In genomic region chr6:30814137-30815084, GRCh38 we compare ENCODE assay signal across 1 cellular context.
A peak's percentile ranks its signal among the peaks of the same experiment; 100 is the strongest.
TF ChIP-seq lines count a peak whose summit lies in the region.

No MANE protein-coding gene starts in this region.

TF ChIP-seq in K562, 482 proteins besides CTCF, POLR2A, EP300 and RAD21 (continued from another document and continues in another):
- TF ChIP-seq, protein P1, sequence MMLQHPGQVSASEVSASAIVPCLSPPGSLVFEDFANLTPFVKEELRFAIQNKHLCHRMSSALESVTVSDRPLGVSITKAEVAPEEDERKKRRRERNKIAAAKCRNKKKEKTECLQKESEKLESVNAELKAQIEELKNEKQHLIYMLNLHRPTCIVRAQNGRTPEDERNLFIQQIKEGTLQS (IDR thresholded peaks at IDR 0.05) = peak; percentile 97
- TF ChIP-seq, protein P1 (CRISPR knock-in tag; conservative IDR thresholded peaks at IDR 0.05) = no peak; the same call in 1 of the 2 replicates
- TF ChIP-seq OTX1 (CRISPR knock-in tag; IDR thresholded peaks at IDR 0.05) (no peak), SUPT5H (IDR thresholded peaks at IDR 0.05) (no peak), ZBTB1 (CRISPR knock-in tag; IDR thresholded peaks at IDR 0.05; ENCODE audit: borderline replicate concordance, low read depth) (no peak), SAFB (IDR thresholded peaks at IDR 0.05; ENCODE audit: borderline replicate concordance, low read depth, low read length) (no peak), HIVEP1 (CRISPR knock-in tag; IDR thresholded peaks at IDR 0.05) (no peak), HDGF (IDR thresholded peaks at IDR 0.05) (no peak), RFX1 (IDR thresholded peaks at IDR 0.05) (no peak), ERF (CRISPR knock-in tag; IDR thresholded peaks at IDR 0.05) (no peak), CEBPB (tag; IDR thresholded peaks at IDR 0.05) (no peak; the same call in 1 of the 2 replicates), RBM14 (IDR thresholded peaks at IDR 0.05; ENCODE audit: borderline replicate concordance, insufficient read depth, low read depth, low read length) (no peak), RCOR1 (IDR thresholded peaks at IDR 0.05; ENCODE audit: borderline replicate concordance in 1 of 2, low read depth in 2 of 2, low read length in 2 of 2) (no peak; a peak in 1 of 4 replicates), GATAD2B (IDR thresholded peaks at IDR 0.05; ENCODE audit: borderline replicate concordance) (no peak), RBM39 (optimal IDR thresholded peaks at IDR 0.05; ENCODE audit: low read depth, low read length) (no peak), ZMIZ1 (IDR thresholded peaks at IDR 0.05; ENCODE audit: low read depth in 2 of 2, low read length in 2 of 2) (peak in 1 of 2 experiments; percentile 49; a peak in 1 of 4 replicates), ZNF764 (CRISPR knock-in tag; IDR thresholded peaks at IDR 0.05; ENCODE audit: low read depth) (no peak), SMARCE1 (IDR thresholded peaks at IDR 0.05) (peak; percentile 93), SOX6 (IDR thresholded peaks at IDR 0.05) (peak; percentile 59), PTBP1 (IDR thresholded peaks at IDR 0.05; ENCODE audit: low read depth, low read length) (no peak), THRA (IDR thresholded peaks at IDR 0.05) (no peak), ZBTB17 (CRISPR knock-in tag; IDR thresholded peaks at IDR 0.05) (0 out of 2 replicates have a peak, but pooled peaks have one; percentile 41), STAT5B (CRISPR knock-in tag; IDR thresholded peaks at IDR 0.05) (no peak), ZNF707 (CRISPR knock-in tag; conservative IDR thresholded peaks at IDR 0.05) (no peak), DDX20 (tag; IDR thresholded peaks at IDR 0.05; ENCODE audit: low read depth) (0 out of 2 replicates have a peak, but pooled peaks have one; percentile 60), POLR2B (IDR thresholded peaks at IDR 0.05; ENCODE audit: low read depth, partially characterized antibody) (peak; percentile 29), PML (IDR thresholded peaks at IDR 0.05; ENCODE audit: low read length) (no peak), U2AF2 (optimal IDR thresholded peaks at IDR 0.05; ENCODE audit: low read depth, low read length) (no peak), SFPQ (IDR thresholded peaks at IDR 0.05; ENCODE audit: low read depth, low read length) (no peak), MEF2D (tag; conservative IDR thresholded peaks at IDR 0.05; ENCODE audit: low read depth) (peak; percentile 71; the same call in 1 of the 2 replicates), BACH1 (tag; IDR thresholded peaks at IDR 0.05) (no peak), ZFP30 (CRISPR knock-in tag; IDR thresholded peaks at IDR 0.05; ENCODE audit: borderline replicate concordance) (no peak), ZNF384 (IDR thresholded peaks at IDR 0.05; ENCODE audit: low read depth, low read length) (no peak), FIP1L1 (IDR thresholded peaks at IDR 0.05; ENCODE audit: low read depth, low read length, poor library complexity, severe bottlenecking) (no peak)
- TF ChIP-seq, protein P2, sequence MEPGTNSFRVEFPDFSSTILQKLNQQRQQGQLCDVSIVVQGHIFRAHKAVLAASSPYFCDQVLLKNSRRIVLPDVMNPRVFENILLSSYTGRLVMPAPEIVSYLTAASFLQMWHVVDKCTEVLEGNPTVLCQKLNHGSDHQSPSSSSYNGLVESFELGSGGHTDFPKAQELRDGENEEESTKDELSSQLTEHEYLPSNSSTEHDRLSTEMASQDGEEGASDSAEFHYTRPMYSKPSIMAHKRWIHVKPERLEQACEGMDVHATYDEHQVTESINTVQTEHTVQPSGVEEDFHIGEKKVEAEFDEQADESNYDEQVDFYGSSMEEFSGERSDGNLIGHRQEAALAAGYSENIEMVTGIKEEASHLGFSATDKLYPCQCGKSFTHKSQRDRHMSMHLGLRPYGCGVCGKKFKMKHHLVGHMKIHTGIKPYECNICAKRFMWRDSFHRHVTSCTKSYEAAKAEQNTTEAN (CRISPR knock-in tag; IDR thresholded peaks at IDR 0.05) = no peak
- TF ChIP-seq, protein P3, sequence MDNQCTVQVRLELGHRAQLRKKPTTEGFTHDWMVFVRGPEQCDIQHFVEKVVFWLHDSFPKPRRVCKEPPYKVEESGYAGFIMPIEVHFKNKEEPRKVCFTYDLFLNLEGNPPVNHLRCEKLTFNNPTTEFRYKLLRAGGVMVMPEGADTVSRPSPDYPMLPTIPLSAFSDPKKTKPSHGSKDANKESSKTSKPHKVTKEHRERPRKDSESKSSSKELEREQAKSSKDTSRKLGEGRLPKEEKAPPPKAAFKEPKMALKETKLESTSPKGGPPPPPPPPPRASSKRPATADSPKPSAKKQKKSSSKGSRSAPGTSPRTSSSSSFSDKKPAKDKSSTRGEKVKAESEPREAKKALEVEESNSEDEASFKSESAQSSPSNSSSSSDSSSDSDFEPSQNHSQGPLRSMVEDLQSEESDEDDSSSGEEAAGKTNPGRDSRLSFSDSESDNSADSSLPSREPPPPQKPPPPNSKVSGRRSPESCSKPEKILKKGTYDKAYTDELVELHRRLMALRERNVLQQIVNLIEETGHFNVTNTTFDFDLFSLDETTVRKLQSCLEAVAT (IDR thresholded peaks at IDR 0.05) = peak; percentile 30 to 69; a peak in 2 of 4 replicates
- TF ChIP-seq, protein P4, sequence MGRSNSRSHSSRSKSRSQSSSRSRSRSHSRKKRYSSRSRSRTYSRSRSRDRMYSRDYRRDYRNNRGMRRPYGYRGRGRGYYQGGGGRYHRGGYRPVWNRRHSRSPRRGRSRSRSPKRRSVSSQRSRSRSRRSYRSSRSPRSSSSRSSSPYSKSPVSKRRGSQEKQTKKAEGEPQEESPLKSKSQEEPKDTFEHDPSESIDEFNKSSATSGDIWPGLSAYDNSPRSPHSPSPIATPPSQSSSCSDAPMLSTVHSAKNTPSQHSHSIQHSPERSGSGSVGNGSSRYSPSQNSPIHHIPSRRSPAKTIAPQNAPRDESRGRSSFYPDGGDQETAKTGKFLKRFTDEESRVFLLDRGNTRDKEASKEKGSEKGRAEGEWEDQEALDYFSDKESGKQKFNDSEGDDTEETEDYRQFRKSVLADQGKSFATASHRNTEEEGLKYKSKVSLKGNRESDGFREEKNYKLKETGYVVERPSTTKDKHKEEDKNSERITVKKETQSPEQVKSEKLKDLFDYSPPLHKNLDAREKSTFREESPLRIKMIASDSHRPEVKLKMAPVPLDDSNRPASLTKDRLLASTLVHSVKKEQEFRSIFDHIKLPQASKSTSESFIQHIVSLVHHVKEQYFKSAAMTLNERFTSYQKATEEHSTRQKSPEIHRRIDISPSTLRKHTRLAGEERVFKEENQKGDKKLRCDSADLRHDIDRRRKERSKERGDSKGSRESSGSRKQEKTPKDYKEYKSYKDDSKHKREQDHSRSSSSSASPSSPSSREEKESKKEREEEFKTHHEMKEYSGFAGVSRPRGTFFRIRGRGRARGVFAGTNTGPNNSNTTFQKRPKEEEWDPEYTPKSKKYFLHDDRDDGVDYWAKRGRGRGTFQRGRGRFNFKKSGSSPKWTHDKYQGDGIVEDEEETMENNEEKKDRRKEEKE (IDR thresholded peaks at IDR 0.05; ENCODE audit: borderline replicate concordance in 1 of 2, control insufficient read depth in 1 of 2, low read depth in 2 of 2, low read length in 1 of 2) = no peak
- TF ChIP-seq, protein P5, sequence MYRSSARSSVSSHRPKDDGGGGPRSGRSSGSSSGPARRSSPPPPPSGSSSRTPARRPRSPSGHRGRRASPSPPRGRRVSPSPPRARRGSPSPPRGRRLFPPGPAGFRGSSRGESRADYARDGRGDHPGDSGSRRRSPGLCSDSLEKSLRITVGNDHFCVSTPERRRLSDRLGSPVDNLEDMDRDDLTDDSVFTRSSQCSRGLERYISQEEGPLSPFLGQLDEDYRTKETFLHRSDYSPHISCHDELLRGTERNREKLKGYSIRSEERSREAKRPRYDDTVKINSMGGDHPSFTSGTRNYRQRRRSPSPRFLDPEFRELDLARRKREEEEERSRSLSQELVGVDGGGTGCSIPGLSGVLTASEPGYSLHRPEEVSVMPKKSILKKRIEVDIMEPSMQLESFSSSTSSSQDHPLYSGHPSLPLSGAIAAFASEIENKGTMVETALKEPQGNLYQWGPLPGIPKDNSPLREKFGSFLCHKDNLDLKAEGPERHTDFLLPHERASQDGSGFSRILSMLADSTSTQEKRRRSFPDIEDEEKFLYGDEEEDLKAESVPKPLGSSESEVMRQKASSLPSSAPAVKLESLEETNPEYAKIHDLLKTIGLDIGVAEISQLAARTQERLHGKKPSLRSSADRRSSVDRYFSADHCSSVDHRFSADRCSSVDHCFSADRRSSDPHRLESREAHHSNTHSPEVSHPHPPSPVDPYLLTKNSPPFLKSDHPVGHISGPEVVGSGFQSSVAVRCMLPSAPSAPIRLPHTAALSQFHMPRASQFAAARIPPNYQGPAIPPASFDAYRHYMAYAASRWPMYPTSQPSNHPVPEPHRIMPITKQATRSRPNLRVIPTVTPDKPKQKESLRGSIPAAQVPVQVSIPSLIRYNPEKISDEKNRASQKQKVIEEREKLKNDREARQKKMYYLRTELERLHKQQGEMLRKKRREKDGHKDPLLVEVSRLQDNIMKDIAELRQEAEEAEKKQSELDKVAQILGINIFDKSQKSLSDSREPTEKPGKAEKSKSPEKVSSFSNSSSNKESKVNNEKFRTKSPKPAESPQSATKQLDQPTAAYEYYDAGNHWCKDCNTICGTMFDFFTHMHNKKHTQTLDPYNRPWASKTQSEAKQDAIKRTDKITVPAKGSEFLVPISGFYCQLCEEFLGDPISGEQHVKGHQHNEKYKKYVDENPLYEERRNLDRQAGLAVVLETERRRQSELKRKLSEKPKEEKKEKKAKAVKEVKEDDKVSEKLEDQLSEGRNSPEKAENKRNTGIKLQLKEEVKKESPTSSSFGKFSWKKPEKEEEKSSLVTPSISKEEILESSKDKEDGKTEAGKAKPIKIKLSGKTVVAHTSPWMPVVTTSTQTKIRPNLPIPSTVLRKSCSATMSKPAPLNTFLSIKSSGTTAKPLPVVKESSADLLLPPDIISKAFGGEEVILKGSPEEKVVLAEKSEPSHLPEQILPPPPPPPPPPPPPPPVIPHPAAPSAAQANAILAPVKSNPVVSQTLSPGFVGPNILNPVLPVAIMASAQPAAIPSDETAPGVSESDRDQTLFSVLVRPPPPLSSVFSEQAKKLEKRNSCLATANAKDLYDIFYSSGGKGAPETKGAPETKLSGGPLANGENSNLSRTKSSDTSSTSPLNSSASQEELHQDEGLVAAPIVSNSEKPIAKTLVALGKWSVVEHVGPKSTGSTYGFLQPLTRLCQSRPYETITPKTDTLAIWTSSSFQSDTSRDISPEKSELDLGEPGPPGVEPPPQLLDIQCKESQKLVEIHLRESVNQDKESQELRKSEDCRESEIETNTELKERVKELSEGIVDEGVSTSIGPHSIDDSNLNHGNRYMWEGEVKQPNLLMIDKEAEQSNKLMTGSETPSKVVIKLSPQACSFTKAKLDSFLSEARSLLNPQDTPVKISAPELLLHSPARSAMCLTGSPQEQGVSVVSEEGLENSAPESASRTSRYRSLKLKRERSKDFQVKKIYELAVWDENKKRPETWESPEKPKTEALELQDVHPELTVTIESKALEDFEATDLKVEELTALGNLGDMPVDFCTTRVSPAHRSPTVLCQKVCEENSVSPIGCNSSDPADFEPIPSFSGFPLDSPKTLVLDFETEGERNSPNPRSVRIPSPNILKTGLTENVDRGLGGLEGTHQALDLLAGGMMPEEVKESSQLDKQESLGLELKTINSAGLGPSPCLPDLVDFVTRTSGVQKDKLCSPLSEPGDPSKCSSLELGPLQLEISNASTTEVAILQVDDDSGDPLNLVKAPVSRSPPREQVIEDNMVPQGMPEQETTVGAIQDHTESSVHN (IDR thresholded peaks at IDR 0.05; ENCODE audit: borderline replicate concordance in 1 of 2, low read depth in 1 of 2) = peak in 1 of 2 experiments; percentile 67; a peak in 1 of 4 replicates
